In genomic region chr5:157971466-157972324, GRCh38 we compare ENCODE assay signal across 11 cellular contexts.
A peak's percentile ranks its signal among the peaks of the same experiment; 100 is the strongest.
DNase-seq lines count a peak whose midpoint lies in the region; ATAC-seq and TF ChIP-seq lines count a peak whose summit lies in the region.
"Had no signal": no experiment of that assay in that cellular context is flagged by ENCODE, and none has a peak within 500 bp of the region (broad histone marks: within the 10 kb centered on the region; RNA-seq: fewer than 3 reads in every experiment).

No MANE protein-coding gene starts in this region.

- H3K4me3 ChIP-seq in cardiac muscle cell (no peak overlapping the region), brain microvascular endothelial cell (ENCODE audit: low read depth, low read length) (no peak overlapping the region), adrenal gland (no peak overlapping the region)
- H3K4me3 ChIP-seq: suprapubic skin had no signal

- H3K36me3 ChIP-seq in cardiac muscle cell: no peaks in the 10 kb centered on the region
- H3K36me3 ChIP-seq in brain microvascular endothelial cell (replicated peaks): no peaks in the 10 kb centered on the region
- H3K36me3 ChIP-seq in adrenal gland (replicated peaks in 1 of 2): no peaks in the 10 kb centered on the region
- H3K36me3 ChIP-seq: suprapubic skin had no signal

- WGBS in adrenal gland, 4 donors: 50 to 68% (median 65%) methylated on average over 4 to 5 of the region's 5 CpGs

- TF ChIP-seq CTCF in cardiac muscle cell (IDR thresholded peaks at IDR 0.05; ENCODE audit: low read depth, low read length) (no peak), GM20000 (IDR thresholded peaks at IDR 0.05; ENCODE audit: extremely low read depth, missing control alignments) (no peak), brain microvascular endothelial cell (IDR thresholded peaks at IDR 0.05; ENCODE audit: low read depth, low read length, missing control alignments) (no peak), adrenal gland (IDR thresholded peaks at IDR 0.05) (no peak)

- H3K4me1 ChIP-seq in cardiac muscle cell (ENCODE audit: low read depth) (no peaks in the 10 kb centered on the region), adrenal gland (replicated peaks in 1 of 2) (no peaks in the 10 kb centered on the region)
- H3K4me1 ChIP-seq: suprapubic skin had no signal

- H3K27me3 ChIP-seq in cardiac muscle cell (no peaks in the 10 kb centered on the region), brain microvascular endothelial cell (replicated peaks) (no peaks in the 10 kb centered on the region), adrenal gland (no peaks in the 10 kb centered on the region)
- H3K27me3 ChIP-seq: suprapubic skin had no signal

- H3K27ac ChIP-seq in cardiac muscle cell (no peak overlapping the region), brain microvascular endothelial cell (no peak overlapping the region), adrenal gland (no peak overlapping the region)
- H3K27ac ChIP-seq: suprapubic skin had no signal

- intact Hi-C loops in posterior cingulate gyrus (cut with DNase I): no loop called here
- intact Hi-C loops in adrenal gland (cut with DNase I): no loop called here

- no peak for ATAC-seq in HG02840 (IDR thresholded peaks at IDR 0.05; ENCODE audit: low FRiP score, unreplicated experiment)

- in situ Hi-C loops in brain microvascular endothelial cell (cut with HindIII; ENCODE audit: low pct_ligation_motif_present, low sequenced_read_pairs): no loop called here

- CTCF ChIA-PET in HEK293T (lab: Yijun Ruan, JAX): interaction anchor here (0.6 to 1.9 kb wide), 4 partner anchors 19 to 65 kb away, joined by 3 to 14 read pairs (median 5); no protein-coding TSS in a partner anchor

- POLR2A ChIA-PET in HEK293T (lab: Yijun Ruan, JAX): interaction anchor here (0.6 kb wide), 1 partner anchor 18 kb away, joined by 3 read pairs; no protein-coding TSS in a partner anchor

- DNase-seq in HEK293T (ENCODE audit: extremely low spot score): peak; percentile 13
- DNase-seq in NCI-H524 (lab: John Stamatoyannopoulos, UW): peak; percentile 46 to 82
- peak; percentile 25 to 45 for DNase-seq in cardiac muscle cell (ENCODE audit: low read depth in 1 of 2, low spot score in 1 of 2)
- DNase-seq in posterior cingulate gyrus: peak in 8 of 10 donors; percentile 18 to 90 (median 48)
- DNase-seq in GM20000 (ENCODE audit: low spot score): no peak
- no peak for DNase-seq in brain microvascular endothelial cell
- DNase-seq in adrenal gland: no peak
- DNase-seq: COR-L47, NCI-H774 had no signal

- H3K9me3 ChIP-seq in cardiac muscle cell (ENCODE audit: low read depth): no peaks in the 10 kb centered on the region
- no peaks in the 10 kb centered on the region for H3K9me3 ChIP-seq in adrenal gland (replicated peaks in 1 of 3)
- H3K9me3 ChIP-seq: suprapubic skin had no signal

- TF ChIP-seq POLR2A in adrenal gland (IDR thresholded peaks at IDR 0.05): no peak

TF ChIP-seq in HEK293T, 16 proteins besides CTCF, POLR2A, EP300 and RAD21:
- no peak for TF ChIP-seq ZNF384 (IDR thresholded peaks at IDR 0.05)
- no peak for TF ChIP-seq CTBP1 (IDR thresholded peaks at IDR 0.05; ENCODE audit: borderline replicate concordance)
- TF ChIP-seq L3MBTL2 (conservative IDR thresholded peaks at IDR 0.05): no peak
TF ChIP-seq in HEK293T: peak in this region for 0.

Comparison
In these comparisons a context has a peak if more than half of its experiments do, and no peak if none do; other contexts are left out.
1. DNase-seq: peak in HEK293T (single experiment), NCI-H524 (2 of 2), cardiac muscle cell (2 of 2) and posterior cingulate gyrus (8 of 10); none in GM20000 (single experiment), brain microvascular endothelial cell (single experiment) and adrenal gland (0 of 7).